Comparison of ENCODE assay signal across 17 cellular contexts in the genomic region with DNA sequence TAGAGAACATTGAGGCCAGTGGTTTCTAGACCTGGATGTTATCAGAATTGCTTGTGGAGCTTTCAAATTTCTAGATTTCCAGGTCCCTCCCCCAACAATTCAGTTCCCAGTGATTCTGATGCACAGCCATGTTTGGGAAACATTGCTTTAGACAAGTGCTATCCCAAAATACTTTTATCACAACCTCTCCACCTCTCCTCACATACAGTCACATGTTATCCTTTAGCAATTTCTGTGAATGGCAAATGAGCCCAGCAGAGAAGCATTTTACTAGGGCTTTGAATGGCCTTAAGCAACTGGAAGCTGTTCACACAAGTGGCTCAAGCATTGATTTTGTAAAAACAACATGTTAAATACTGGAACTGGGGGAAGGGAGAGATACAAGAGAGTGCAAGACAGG. TPM values are rescaled to one million over a fixed set of nuclear protein-coding genes. Genes with fewer than 3 reads are reported as not detected.
DNase-seq lines count a peak whose midpoint lies in the region; ATAC-seq and TF ChIP-seq lines count a peak whose summit lies in the region.
"Had no signal": no experiment of that assay in that cellular context is flagged by ENCODE, and none has a peak within 500 bp of the region (broad histone marks: within the 10 kb centered on the region; RNA-seq: fewer than 3 reads in every experiment).

No MANE protein-coding gene starts in this region.

- peaks cover 4% of the 10 kb centered on the region for H3K27me3 Mint-ChIP-seq in glutamatergic neuron (ENCODE audit: unreplicated experiment)

- ATAC-seq in Right ventricle myocardium superior (ENCODE audit: poor library complexity) (peak; percentile 69), left ventricle myocardium superior (peak; percentile 76), right cardiac atrium (no peak)
- ATAC-seq: HCT116 had no signal

- intact Hi-C loops in Right ventricle myocardium superior (cut with DNase I): no loop called here
- intact Hi-C loops in left ventricle myocardium superior (cut with micrococcal nuclease): no loop called here
- intact Hi-C loops in right cardiac atrium (cut with DNase I): no loop called here

- DNase-seq in Right ventricle myocardium superior: no peak
- no peak for DNase-seq in right atrium auricular region (ENCODE audit: low spot score)
- no peak for DNase-seq in left ventricle myocardium superior
- DNase-seq in right cardiac atrium: no peak
- DNase-seq in glutamatergic neuron: no peak
- DNase-seq in DMS114 treated with DMSO at 0.1 percent for 48 hours (lab: John Stamatoyannopoulos, UW; ENCODE audit: unreplicated experiment): no peak
- DNase-seq: C1 segment of cervical spinal cord; Calu3; CD4-positive, alpha-beta memory T cell; COR-L47; DMS153; DND-41; H9 had no signal

- no peak overlapping the region for H3K27ac Mint-ChIP-seq in glutamatergic neuron (ENCODE audit: unreplicated experiment)
- H3K27ac Mint-ChIP-seq: CD4-positive, alpha-beta memory T cell; H9 had no signal

- H3K4me1 ChIP-seq in right atrium auricular region: no peaks in the 10 kb centered on the region
- H3K4me1 ChIP-seq in right cardiac atrium (ENCODE audit: control insufficient read depth, insufficient read depth, low read length): no peaks in the 10 kb centered on the region

- no peaks in the 10 kb centered on the region for H3K36me3 ChIP-seq in right atrium auricular region

- no peaks in the 10 kb centered on the region for H3K9me3 ChIP-seq in right atrium auricular region
- no peaks in the 10 kb centered on the region for H3K9me3 ChIP-seq in right cardiac atrium (ENCODE audit: control insufficient read depth, low read length)

- H3K27me3 ChIP-seq in right atrium auricular region (no peaks in the 10 kb centered on the region), right cardiac atrium (ENCODE audit: control insufficient read depth, insufficient read depth) (no peaks in the 10 kb centered on the region)

- H3K27ac ChIP-seq in right atrium auricular region (no peak overlapping the region), right cardiac atrium (ENCODE audit: low read length) (no peak overlapping the region)

- peak overlapping the region; percentile 56 for H3K4me3 Mint-ChIP-seq in glutamatergic neuron (ENCODE audit: unreplicated experiment)
- H3K4me3 Mint-ChIP-seq: CD4-positive, alpha-beta memory T cell; H9 had no signal

- peaks cover 28% of the 10 kb centered on the region for H3K4me1 Mint-ChIP-seq in glutamatergic neuron (ENCODE audit: low read depth, unreplicated experiment)
- H3K4me1 Mint-ChIP-seq: CD4-positive, alpha-beta memory T cell had no signal

- TF ChIP-seq CTCF in right atrium auricular region (IDR thresholded peaks at IDR 0.05) (no peak), glutamatergic neuron (IDR thresholded peaks at IDR 0.05; ENCODE audit: partially characterized antibody, unreplicated experiment) (no peak)

- H3K9me3 Mint-ChIP-seq in glutamatergic neuron (ENCODE audit: unreplicated experiment): peaks cover 2% of the 10 kb centered on the region
- H3K9me3 Mint-ChIP-seq: CD4-positive, alpha-beta memory T cell; H9 had no signal

- H3K4me3 ChIP-seq in right atrium auricular region (no peak overlapping the region), right cardiac atrium (ENCODE audit: low read length) (no peak overlapping the region)

- H3K36me3 Mint-ChIP-seq in glutamatergic neuron (ENCODE audit: unreplicated experiment): no peaks in the 10 kb centered on the region
- H3K36me3 Mint-ChIP-seq: CD4-positive, alpha-beta memory T cell had no signal

RNA-seq across cellular contexts. Expression of gene DCX, which starts 29.7 kb away (rescaled TPM):
- not detected for total RNA-seq in Right ventricle myocardium superior
- total RNA-seq in right atrium auricular region: not detected
- not detected for total RNA-seq in left ventricle myocardium superior
- total RNA-seq in right cardiac atrium: under 1 TPM in 1 of 4 donors, not detected in 3; 0.06 TPM
- not detected for polyA plus RNA-seq in right cardiac atrium
- total RNA-seq in glutamatergic neuron (ENCODE audit: unreplicated experiment): 614 TPM
- total RNA-seq: A172; A673; Calu3; CD4-positive, alpha-beta memory T cell had no signal
- polyA plus RNA-seq: BJ; CD4-positive, alpha-beta memory T cell had no signal

Comparison
In these comparisons a context has a peak if more than half of its experiments do, and no peak if none do; other contexts are left out.
1. ATAC-seq: peak in Right ventricle myocardium superior (single experiment) and left ventricle myocardium superior (single experiment); none in right cardiac atrium (0 of 2).
2. RNA of gene DCX, which starts 29.7 kb away (total RNA-seq): 614 TPM in glutamatergic neuron (single experiment); 0.06 TPM in right cardiac atrium, not detected in Right ventricle myocardium superior (single experiment), not detected in right atrium auricular region and not detected in left ventricle myocardium superior (single experiment); every median in the first group is over 100 times any median in the second.